Comparison of ENCODE assay signal across 8 cellular contexts in the genomic region with DNA sequence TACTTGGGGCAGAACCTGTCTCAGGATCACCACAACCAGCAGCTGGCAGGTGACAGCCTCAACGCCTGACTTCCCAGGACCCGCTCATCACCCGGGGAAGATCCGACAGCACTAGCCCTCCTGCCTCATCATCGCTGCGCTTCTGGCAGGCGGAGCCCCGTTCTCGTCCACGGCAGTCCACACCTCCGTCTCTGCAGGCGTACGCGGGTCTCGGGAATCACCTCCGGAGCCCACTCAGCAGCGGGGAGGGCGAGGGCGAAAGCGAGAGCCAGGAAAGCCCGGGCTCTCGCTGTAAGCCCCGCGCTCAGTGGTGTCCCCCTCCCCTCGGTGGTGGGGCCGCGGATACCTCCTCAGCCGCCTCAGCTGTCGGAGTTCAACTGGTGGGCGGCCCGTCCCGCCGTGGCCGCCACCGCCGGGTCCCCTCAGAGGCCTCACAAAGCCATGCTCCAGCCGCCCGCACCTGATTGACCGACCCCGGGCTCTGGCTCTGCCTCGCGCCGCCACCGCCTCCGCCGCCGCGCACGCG. TPM values are rescaled to one million over a fixed set of nuclear protein-coding genes. Genes with fewer than 3 reads are reported as not detected.
A peak's percentile ranks its signal among the peaks of the same experiment; 100 is the strongest.
DNase-seq lines count a peak whose midpoint lies in the region; ATAC-seq, FAIRE-seq and TF ChIP-seq lines count a peak whose summit lies in the region.

No MANE protein-coding gene starts in this region.

- no peaks in the 10 kb centered on the region for H3K9me3 ChIP-seq in small intestine (ENCODE audit: control insufficient read depth, low read depth)

- peaks cover 3 to 4% of the 10 kb centered on the region in 2 donors for H3K27me3 ChIP-seq in small intestine (ENCODE audit: control insufficient read depth in 2 of 2, insufficient read depth in 2 of 2, low read length in 2 of 2)

- in situ Hi-C loops in GM13976 (cut with MboI; ENCODE audit: low sequenced_read_pairs, unreplicated experiment) = no loop called here

- intact Hi-C loops in left ventricle myocardium superior (cut with micrococcal nuclease) = no loop called here

- no peak for TF ChIP-seq CTCF in GM13976 (IDR thresholded peaks at IDR 0.05; ENCODE audit: borderline replicate concordance, control extremely low read depth, extremely low read depth, insufficient read depth, missing control alignments)

- DNase-seq in GM13976 (ENCODE audit: low spot score) (peak; percentile 2), NCI-H1105 treated with DMSO at 0.1 percent for 48 hours (lab: John Stamatoyannopoulos, UW) (peak; percentile 47), activated gamma-delta T cell treated with Interleukin-2 at 50 U/mL for 16 hours (peak; percentile 5), left ventricle myocardium superior (peak; percentile 73), small intestine (no peak), NAMALWA (ENCODE audit: low spot score) (no peak)

- 1 to 38% (median 18%) methylated on average over 28 to 50 of the region's 50 CpGs for WGBS in small intestine, 3 donors

- H3K4me1 ChIP-seq in small intestine (ENCODE audit: control insufficient read depth in 2 of 2, insufficient read depth in 1 of 2, low read depth in 1 of 2, low read length in 1 of 2) = no peaks in the 10 kb centered on the region

- FAIRE-seq in small intestine (lab: Jason Lieb, UNC) = no peak

- H3K36me3 ChIP-seq in small intestine (ENCODE audit: control insufficient read depth in 2 of 2, insufficient read depth in 2 of 2, low read length in 2 of 2) = no peaks in the 10 kb centered on the region

- ATAC-seq in GM21786 (IDR thresholded peaks at IDR 0.05; ENCODE audit: unreplicated experiment) = peak; percentile 20
- ATAC-seq in left ventricle myocardium superior = peak; percentile 31
- ATAC-seq in HG03045 (IDR thresholded peaks at IDR 0.05; ENCODE audit: unreplicated experiment) = no peak

- H3K27ac ChIP-seq in small intestine (ENCODE audit: low read depth in 1 of 2, low read length in 1 of 2) = no peak overlapping the region

- H3K4me3 ChIP-seq in small intestine (ENCODE audit: low read depth in 1 of 2, low read length in 2 of 2) = peak overlapping the region; percentile 30 to 58

RNA-seq across cellular contexts. Expression of a gene that starts 0.5 kb away (rescaled TPM):
- total RNA-seq in left ventricle myocardium superior = 0.55 TPM
- polyA plus RNA-seq in small intestine = under 1 TPM in 2 of 3 donors, not detected in 1; under 0.01 to 0.25 TPM

Comparison
In these comparisons a context has a peak if more than half of its experiments do, and no peak if none do; other contexts are left out.
1. DNase-seq: peak in GM13976 (single experiment), NCI-H1105 treated with DMSO at 0.1 percent for 48 hours (single experiment), activated gamma-delta T cell treated with Interleukin-2 at 50 U/mL for 16 hours (single experiment) and left ventricle myocardium superior (single experiment); none in small intestine (single experiment) and NAMALWA (single experiment).